13 cellular contexts compared by ENCODE assay signal in genomic region chr20:20548527-20549266, GRCh38.
DNase-seq lines count a peak whose midpoint lies in the region; ATAC-seq and TF ChIP-seq lines count a peak whose summit lies in the region.
"Had no signal": no experiment of that assay in that cellular context is flagged by ENCODE, and none has a peak within 500 bp of the region (broad histone marks: within the 10 kb centered on the region; RNA-seq: fewer than 3 reads in every experiment).

No MANE protein-coding gene starts in this region.

- CTCF ChIA-PET in RWPE1 (lab: Yijun Ruan, JAX): interaction anchor here (0.5 to 0.7 kb wide), 2 partner anchors 35 to 92 kb away, joined by 3 read pairs; no protein-coding TSS in a partner anchor

- ATAC-seq in left colon (peak; percentile 77), HG03571 (IDR thresholded peaks at IDR 0.05; ENCODE audit: unreplicated experiment) (no peak)
- ATAC-seq in stimulated activated naive CD8-positive, alpha-beta T cell treated with anti-CD3 and anti-CD28 coated beads, Interleukin-15, Interleukin-2, amounts not matched to agents 100 U/mL and 50 U/mL, for 24 hours: no peak

- DNase-seq in COR-L47 (lab: John Stamatoyannopoulos, UW): peak; percentile 82
- peak; percentile 98 for DNase-seq in NCI-H146 (lab: John Stamatoyannopoulos, UW)
- peak; percentile 84 for DNase-seq in RWPE1 (ENCODE audit: low spot score)
- no peak for DNase-seq in left colon
- no peak for DNase-seq in CD1c-positive myeloid dendritic cell (ENCODE audit: extremely low spot score)
- no peak for DNase-seq in stimulated activated naive CD8-positive, alpha-beta T cell treated with anti-CD3 and anti-CD28 coated beads, Interleukin-15, Interleukin-2, amounts not matched to agents 100 U/mL and 50 U/mL, for 24 hours
- DNase-seq in AG08396 (ENCODE audit: low spot score): no peak
- DNase-seq: AML-193, head of caudate nucleus, NCI-H526 treated with DMSO at 0.1 percent for 48 hours, occipital lobe, SW 1271 had no signal

- TF ChIP-seq CTCF in RWPE1 (conservative IDR thresholded peaks at IDR 0.05; ENCODE audit: low read depth): no peak

- H3K27ac ChIP-seq in RWPE1: peak overlapping the region; percentile 60

- POLR2A ChIA-PET in RWPE1 (lab: Yijun Ruan, JAX; ENCODE audit: low non-redundant PET): no interaction called here

- intact Hi-C loops in left colon (cut with DNase I, micrococcal nuclease): no loop called here

Comparison
In these comparisons a context has a peak if more than half of its experiments do, and no peak if none do; other contexts are left out.
1. DNase-seq: peak in COR-L47 (single experiment), NCI-H146 (single experiment) and RWPE1 (single experiment); none in left colon (0 of 2), CD1c-positive myeloid dendritic cell (single experiment), stimulated activated naive CD8-positive, alpha-beta T cell treated with anti-CD3 and anti-CD28 coated beads, Interleukin-15, Interleukin-2, amounts not matched to agents 100 U/mL and 50 U/mL, for 24 hours (single experiment) and AG08396 (single experiment).